In the genomic region with DNA sequence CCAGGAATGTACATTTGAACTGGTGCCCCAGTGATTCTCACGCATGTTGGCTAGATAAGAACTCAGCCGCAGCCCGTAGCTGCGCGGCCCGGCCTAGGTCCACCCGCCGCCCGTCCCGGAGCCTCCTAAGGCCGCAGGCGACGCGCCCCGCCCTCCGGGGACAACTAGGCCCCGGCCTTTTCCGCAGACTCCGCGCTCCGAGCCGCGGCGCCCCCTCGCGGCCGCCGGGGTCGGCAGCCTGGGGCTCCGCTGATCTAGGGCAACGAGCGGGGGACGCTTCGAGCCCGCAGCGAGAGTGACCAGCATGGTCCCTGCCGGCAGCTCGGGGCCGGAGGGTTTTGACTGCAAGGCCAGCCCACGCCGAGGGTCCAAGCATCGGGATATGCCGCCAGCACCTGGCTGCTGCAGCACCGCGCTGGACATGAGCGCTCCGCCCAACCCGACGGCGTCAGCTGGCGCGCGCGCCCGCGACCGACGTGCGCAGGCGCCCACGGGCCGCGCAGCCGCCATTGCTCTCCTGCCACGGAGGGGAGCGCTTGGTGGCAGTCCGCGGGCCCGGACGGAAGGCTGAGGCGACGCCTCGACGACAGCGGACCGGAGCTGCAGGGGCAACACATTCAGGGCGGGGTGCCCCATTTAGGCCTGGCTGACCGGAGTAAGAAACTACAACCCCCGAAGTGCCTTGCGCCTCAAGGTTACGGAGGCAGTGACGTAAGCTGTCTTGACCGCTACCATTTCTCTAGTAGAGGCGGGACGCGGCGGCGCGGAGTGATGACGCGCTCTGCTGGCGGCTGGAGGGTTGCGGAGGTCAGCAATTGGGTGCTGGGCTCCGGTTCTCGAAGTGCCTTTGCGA, we compare ENCODE assay signal across 8 cellular contexts. TPM values are rescaled to one million over a fixed set of nuclear protein-coding genes. Genes with fewer than 3 reads are reported as not detected.
A peak's percentile ranks its signal among the peaks of the same experiment; 100 is the strongest.
DNase-seq lines count a peak whose midpoint lies in the region; ATAC-seq and TF ChIP-seq lines count a peak whose summit lies in the region.

A gene with protein sequence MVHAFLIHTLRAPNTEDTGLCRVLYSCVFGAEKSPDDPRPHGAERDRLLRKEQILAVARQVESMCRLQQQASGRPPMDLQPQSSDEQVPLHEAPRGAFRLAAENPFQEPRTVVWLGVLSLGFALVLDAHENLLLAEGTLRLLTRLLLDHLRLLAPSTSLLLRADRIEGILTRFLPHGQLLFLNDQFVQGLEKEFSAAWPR (plus strand): TSS at position 500 of the 853 bp plus-strand sequence. CDS start 1,571 bp downstream, outside the sequence.

- H3K27ac ChIP-seq in left lung: peak within 1 kb of the TSS; percentile 97 to 100

- H3K4me1 Mint-ChIP-seq in CD14-positive monocyte: peaks cover 20% of the 10 kb centered on the region
- H3K4me1 Mint-ChIP-seq in activated CD4-positive, alpha-beta T cell treated with anti-CD3 and anti-CD28 coated beads, Interleukin-2, amount 10 ng/mL, durations not matched to agents 7 days and 5 days: peaks cover 55% of the 10 kb centered on the region

- peak; percentile 81 for ATAC-seq in GM19351 (IDR thresholded peaks at IDR 0.05; ENCODE audit: unreplicated experiment)
- peak; percentile 77 for ATAC-seq in HG03521 (IDR thresholded peaks at IDR 0.05; ENCODE audit: unreplicated experiment)
- peak; percentile 92 for ATAC-seq in left lung

- H3K9me3 Mint-ChIP-seq in CD14-positive monocyte: peaks cover 0 to 1% (median 0%) of the 10 kb centered on the region in 7 donors
- H3K9me3 Mint-ChIP-seq in activated CD4-positive, alpha-beta T cell treated with anti-CD3 and anti-CD28 coated beads, Interleukin-2, amount 10 ng/mL, durations not matched to agents 7 days and 5 days: no peaks in the 10 kb centered on the region

- POLR2A ChIA-PET in activated CD4-positive, alpha-beta T cell treated with anti-CD3 and anti-CD28 coated beads, Interleukin-2, amount 10 ng/mL, durations not matched to agents 7 days and 5 days (lab: Charles Lee): interaction anchor here (1.0 to 1.5 kb wide), 2 partner anchors 24 to 34 kb away, joined by 4 to 5 read pairs; a partner anchor contains a TSS

- H3K36me3 ChIP-seq in left lung: peaks cover 0 to 32% of the 10 kb centered on the region in 2 donors

- peak within 1 kb of the TSS; percentile 83 to 86 for H3K4me3 Mint-ChIP-seq in CD14-positive monocyte
- peak within 1 kb of the TSS; percentile 81 for H3K4me3 Mint-ChIP-seq in activated CD4-positive, alpha-beta T cell treated with anti-CD3 and anti-CD28 coated beads, Interleukin-2, amount 10 ng/mL, durations not matched to agents 7 days and 5 days

- peak; percentile 96 for DNase-seq in CD14-positive monocyte (ENCODE audit: low spot score)
- DNase-seq in NCI-H69 (lab: John Stamatoyannopoulos, UW): peak; percentile 98
- peak; percentile 93 for DNase-seq in activated CD4-positive, alpha-beta T cell treated with anti-CD3 and anti-CD28 coated beads, Interleukin-2, amount 10 ng/mL, durations not matched to agents 7 days and 5 days
- peak; percentile 93 for DNase-seq in dedifferentiated amniotic fluid mesenchymal stem cell (ENCODE audit: extremely low spot score)
- DNase-seq in left lung: peak; percentile 98 to 99
- DNase-seq in stimulated activated CD4-positive, alpha-beta T cell treated with anti-CD3 and anti-CD28 coated beads, Interleukin-4, amount 100 ng/mL, for 1 hour: peak; percentile 85

- peaks cover 0 to 2% (median 0%) of the 10 kb centered on the region in 3 donors for H3K27me3 Mint-ChIP-seq in CD14-positive monocyte (ENCODE audit: low read depth in 3 of 3)
- H3K27me3 Mint-ChIP-seq in activated CD4-positive, alpha-beta T cell treated with anti-CD3 and anti-CD28 coated beads, Interleukin-2, amount 10 ng/mL, durations not matched to agents 7 days and 5 days: no peaks in the 10 kb centered on the region

- intact Hi-C loops in CD14-positive monocyte (cut with micrococcal nuclease) (loop anchor here (2.0 to 10.0 kb wide), 3 partner anchors 27 to 55 kb away; a partner anchor contains a TSS), left lung (cut with DNase I) (no loop called here)

- TF ChIP-seq CTCF in CD14-positive monocyte (IDR thresholded peaks at IDR 0.05) (peak; percentile 99), left lung (IDR thresholded peaks at IDR 0.05) (peak; percentile 97 to 100)

- peak within 1 kb of the TSS; percentile 95 to 99 (median 98) for H3K27ac Mint-ChIP-seq in CD14-positive monocyte
- H3K27ac Mint-ChIP-seq in activated CD4-positive, alpha-beta T cell treated with anti-CD3 and anti-CD28 coated beads, Interleukin-2, amount 10 ng/mL, durations not matched to agents 7 days and 5 days: peak within 1 kb of the TSS; percentile 93

- no peaks in the 10 kb centered on the region for H3K27me3 ChIP-seq in left lung

- peaks cover 14 to 36% of the 10 kb centered on the region in 2 donors for H3K4me1 ChIP-seq in left lung

- H3K4me3 ChIP-seq in left lung: peak within 1 kb of the TSS; percentile 55 to 61

- peaks cover 29 to 36% of the 10 kb centered on the region in 2 donors for H3K36me3 Mint-ChIP-seq in CD14-positive monocyte
- peaks cover 13% of the 10 kb centered on the region for H3K36me3 Mint-ChIP-seq in activated CD4-positive, alpha-beta T cell treated with anti-CD3 and anti-CD28 coated beads, Interleukin-2, amount 10 ng/mL, durations not matched to agents 7 days and 5 days (ENCODE audit: low read depth)

- no peaks in the 10 kb centered on the region for H3K9me3 ChIP-seq in left lung

- CTCF ChIA-PET in activated CD4-positive, alpha-beta T cell treated with anti-CD3 and anti-CD28 coated beads, Interleukin-2, amount 10 ng/mL, durations not matched to agents 7 days and 5 days (lab: Charles Lee): interaction anchor here (0.7 to 11.7 kb wide), 34 partner anchors 9 to 265 kb away, joined by 3 to 94 read pairs (median 4); a partner anchor contains a TSS

RNA-seq across cellular contexts. Expression of the gene that starts here (rescaled TPM):
- polyA plus RNA-seq in CD14-positive monocyte: 10 to 100 TPM in 1 of 2 donors, 1 to 10 TPM in 1; 8.6 to 10.8 TPM
- 10 to 100 TPM; 16.6 to 18.2 TPM for total RNA-seq in activated CD4-positive, alpha-beta T cell treated with anti-CD3 and anti-CD28 coated beads, Interleukin-2, amount 10 ng/mL, durations not matched to agents 7 days and 5 days
- total RNA-seq in left lung: 10 to 100 TPM; 12.7 to 13.6 TPM

Comparison
In these comparisons a context has a peak if more than half of its experiments do, and no peak if none do; other contexts are left out.
1. Peak in every context shown above with its lines: DNase-seq, ATAC-seq, H3K4me3 ChIP-seq and H3K27ac ChIP-seq.
2. intact Hi-C loops: an anchor here in CD14-positive monocyte (2.0 to 10.0 kb wide); none called in left lung.